Comparison of ENCODE assay signal across 7 cellular contexts in genomic region chr1:27392778-27393635, GRCh38. TPM values are rescaled to one million over a fixed set of nuclear protein-coding genes. Genes with fewer than 3 reads are reported as not detected.
DNase-seq lines count a peak whose midpoint lies in the region; ATAC-seq and TF ChIP-seq lines count a peak whose summit lies in the region.

No MANE protein-coding gene starts in this region.

- H3K9me2 ChIP-seq in MM.1S (replicated peaks; ENCODE audit: insufficient read depth, low read length): no peaks in the 10 kb centered on the region

- H3K4me3 ChIP-seq in GM12875 (ENCODE audit: low read depth, low read length) (peak overlapping the region; percentile 58), MM.1S (ENCODE audit: low read length) (peak overlapping the region; percentile 70), osteoblast (ENCODE audit: insufficient read depth, low read length) (peak overlapping the region; percentile 80)

- H3F3A ChIP-seq in MM.1S (ENCODE audit: insufficient read depth, low read length): no peaks in the 10 kb centered on the region

- H3K4me1 ChIP-seq in MM.1S (ENCODE audit: low read length) (peaks cover 7% of the 10 kb centered on the region), osteoblast (ENCODE audit: insufficient read depth, low read length) (peaks cover 27% of the 10 kb centered on the region)

- TF ChIP-seq CTCF in GM12875 (IDR thresholded peaks at IDR 0.05; ENCODE audit: borderline replicate concordance, insufficient read depth, low read depth, low read length) (peak; percentile 19; the same call in 1 of the 2 replicates), MM.1S (IDR thresholded peaks at IDR 0.05; ENCODE audit: low read length) (peak; percentile 35), osteoblast (IDR thresholded peaks at IDR 0.05; ENCODE audit: extremely low read depth, low read depth, low read length) (peak; percentile 37)

- DNase-seq in MM.1S: no peak
- DNase-seq in effector memory CD8-positive, alpha-beta T cell: no peak
- DNase-seq in osteoblast (ENCODE audit: insufficient read length, low spot score, missing footprints): peak; percentile 91
- no peak for DNase-seq in DMS153 treated with DMSO at 0.1 percent for 48 hours (lab: John Stamatoyannopoulos, UW; ENCODE audit: unreplicated experiment)
- no peak for DNase-seq in globus pallidus (ENCODE audit: low spot score)

- H3K4me2 ChIP-seq in MM.1S (ENCODE audit: low read depth, low read length): peak overlapping the region; percentile 90
- peak overlapping the region; percentile 89 for H3K4me2 ChIP-seq in osteoblast (ENCODE audit: insufficient read depth, low read length)

- H3K27ac Mint-ChIP-seq in effector memory CD8-positive, alpha-beta T cell: peak overlapping the region; percentile 69 to 96

- H3K4me3 Mint-ChIP-seq in effector memory CD8-positive, alpha-beta T cell: peak overlapping the region; percentile 84 to 93

- H3K79me2 ChIP-seq in MM.1S (ENCODE audit: low read length) (no peaks in the 10 kb centered on the region), osteoblast (ENCODE audit: insufficient read depth, low read length) (peaks cover 17% of the 10 kb centered on the region)

- H3K36me3 ChIP-seq in MM.1S (replicated peaks; ENCODE audit: insufficient read depth, low read length) (no peaks in the 10 kb centered on the region), osteoblast (ENCODE audit: insufficient read depth, low read length) (no peaks in the 10 kb centered on the region)

- no peaks in the 10 kb centered on the region for H3K9me3 Mint-ChIP-seq in effector memory CD8-positive, alpha-beta T cell

- H3K9me3 ChIP-seq in MM.1S (replicated peaks; ENCODE audit: insufficient read depth, low read length) (no peaks in the 10 kb centered on the region), osteoblast (ENCODE audit: low read depth, low read length) (no peaks in the 10 kb centered on the region)

- peaks cover 21% of the 10 kb centered on the region; the same call in 1 of the 2 replicates for H3K27me3 ChIP-seq in MM.1S (replicated peaks; ENCODE audit: insufficient read depth, low read length)
- H3K27me3 ChIP-seq in osteoblast (ENCODE audit: insufficient read depth, low read length): peaks cover 3% of the 10 kb centered on the region

- H2AFZ ChIP-seq in MM.1S (ENCODE audit: low read length): peak overlapping the region; percentile 76
- peak overlapping the region; percentile 71 for H2AFZ ChIP-seq in osteoblast (ENCODE audit: low read length)

- no peak for ATAC-seq in effector memory CD8-positive, alpha-beta T cell (replicated peaks)
- no peak for ATAC-seq in HG02970 (IDR thresholded peaks at IDR 0.05; ENCODE audit: low FRiP score, unreplicated experiment)

- H3K27ac ChIP-seq in MM.1S (ENCODE audit: low read length): no peak overlapping the region
- H3K27ac ChIP-seq in osteoblast (ENCODE audit: low read depth, low read length): peak overlapping the region; percentile 76

- peaks cover 14 to 19% of the 10 kb centered on the region in 2 donors for H3K4me1 Mint-ChIP-seq in effector memory CD8-positive, alpha-beta T cell (ENCODE audit: low read depth in 2 of 2)

- H3K9ac ChIP-seq in MM.1S (ENCODE audit: low read length): peak overlapping the region; percentile 73

- H4K20me1 ChIP-seq in MM.1S (ENCODE audit: insufficient read depth, low read length): no peaks in the 10 kb centered on the region
- no peaks in the 10 kb centered on the region for H4K20me1 ChIP-seq in osteoblast (ENCODE audit: insufficient read depth, low read length)

- peaks cover 4 to 17% of the 10 kb centered on the region in 2 donors for H3K27me3 Mint-ChIP-seq in effector memory CD8-positive, alpha-beta T cell

- peaks cover 24% of the 10 kb centered on the region for H3K36me3 Mint-ChIP-seq in effector memory CD8-positive, alpha-beta T cell (ENCODE audit: insufficient read depth)

RNA-seq across cellular contexts. Expression of gene GPR3, which starts 0.6 kb away (rescaled TPM):
- under 0.01 and 0.36 TPM in 2 replicates for total RNA-seq in osteoblast

RNA-seq across cellular contexts. Expression of gene CD164L2, which starts 9.9 kb away (rescaled TPM):
- not detected in 2 replicates for total RNA-seq in osteoblast

RNA-seq across cellular contexts. Expression of gene FCN3, which starts 18.4 kb away (rescaled TPM):
- total RNA-seq in osteoblast: not detected in 2 replicates

RNA-seq across cellular contexts. Expression of gene MAP3K6, which starts 26.2 kb away (rescaled TPM):
- total RNA-seq in osteoblast: 25.7 and 29.8 TPM in 2 replicates

RNA-seq across cellular contexts. Expression of gene SYTL1, which starts 51.2 kb away (rescaled TPM):
- under 0.01 TPM in 1 of 2 replicates, not detected in the other for total RNA-seq in osteoblast
